9 cellular contexts compared by ENCODE assay signal in genomic region chr9:123562844-123563346, GRCh38.
A peak's percentile ranks its signal among the peaks of the same experiment; 100 is the strongest.
DNase-seq lines count a peak whose midpoint lies in the region; ATAC-seq and TF ChIP-seq lines count a peak whose summit lies in the region.
"Had no signal": no experiment of that assay in that cellular context is flagged by ENCODE, and none has a peak within 500 bp of the region (broad histone marks: within the 10 kb centered on the region; RNA-seq: fewer than 3 reads in every experiment).

No MANE protein-coding gene starts in this region.

- intact Hi-C loops in stomach (cut with DNase I; ENCODE audit: low total_unique reads), result no loop called here

- in situ Hi-C loops in ACHN (cut with HindIII; ENCODE audit: low pct_ligation_motif_present, low pct_unique_long_range_greater_than_20kb, low sequenced_read_pairs), result no loop called here

- H3K36me3 ChIP-seq in gastroesophageal sphincter (no peaks in the 10 kb centered on the region), stomach (no peaks in the 10 kb centered on the region)

- no peak for TF ChIP-seq EP300 in gastroesophageal sphincter (IDR thresholded peaks at IDR 0.05)
- no peak for TF ChIP-seq EP300 in stomach (IDR thresholded peaks at IDR 0.05)

- CTCF ChIA-PET in RWPE1 (lab: Yijun Ruan, JAX), result no interaction called here

- WGBS in gastroesophageal sphincter (ENCODE audit: low coverage in 1 of 2), 2 donors, result 73 to 87% methylated on average over 3 to 6 of the region's 6 CpGs
- WGBS in stomach, 5 donors, result 71 to 83% (median 79%) methylated on average over 6 of the region's 6 CpGs

- POLR2A ChIA-PET in RWPE1 (lab: Yijun Ruan, JAX; ENCODE audit: low non-redundant PET), result no interaction called here

- ATAC-seq in GM19328 (IDR thresholded peaks at IDR 0.05; ENCODE audit: unreplicated experiment) (peak; percentile 49), gastroesophageal sphincter (peak; percentile 86), HG02884 (IDR thresholded peaks at IDR 0.05; ENCODE audit: unreplicated experiment) (no peak), HG02840 (IDR thresholded peaks at IDR 0.05; ENCODE audit: low FRiP score, unreplicated experiment) (no peak)

- H3K4me3 ChIP-seq in gastroesophageal sphincter (no peak overlapping the region), stomach (no peak overlapping the region)

- DNase-seq in ACHN (peak; percentile 79), RWPE1 (ENCODE audit: low spot score) (peak; percentile 45), retina (no peak), stomach (no peak)
- DNase-seq: activated CD8-positive, alpha-beta memory T cell treated with anti-CD3 and anti-CD28 coated beads for 24 hours had no signal

- H3K9me3 ChIP-seq in gastroesophageal sphincter (no peaks in the 10 kb centered on the region), stomach (no peaks in the 10 kb centered on the region)

- TF ChIP-seq CTCF in RWPE1 (conservative IDR thresholded peaks at IDR 0.05; ENCODE audit: low read depth) (no peak), gastroesophageal sphincter (IDR thresholded peaks at IDR 0.05) (no peak), stomach (IDR thresholded peaks at IDR 0.05) (no peak)

- H3K27ac ChIP-seq in RWPE1 (no peak overlapping the region), gastroesophageal sphincter (peak overlapping the region in 1 of 4 donors; percentile 21), stomach (no peak overlapping the region)

- peaks cover 0 to 2% (median 0%) of the 10 kb centered on the region in 3 donors for H3K4me1 ChIP-seq in gastroesophageal sphincter
- H3K4me1 ChIP-seq in stomach, result peaks cover 0 to under 1% (median 0%) of the 10 kb centered on the region in 4 donors

- TF ChIP-seq POLR2A in gastroesophageal sphincter (IDR thresholded peaks at IDR 0.05) (no peak), stomach (IDR thresholded peaks at IDR 0.05) (no peak)

- no peaks in the 10 kb centered on the region for H3K27me3 ChIP-seq in gastroesophageal sphincter
- H3K27me3 ChIP-seq in stomach, result no peaks in the 10 kb centered on the region

Comparison
In these comparisons a context has a peak if more than half of its experiments do, and no peak if none do; other contexts are left out.
1. DNase-seq: peak in ACHN (single experiment) and RWPE1 (single experiment); none in retina (single experiment) and stomach (single experiment).
2. ATAC-seq: peak in GM19328 (single experiment) and gastroesophageal sphincter (single experiment); none in HG02884 (single experiment) and HG02840 (single experiment).